Comparison of ENCODE assay signal across 10 cellular contexts in genomic region chr17:10827898-10828552, GRCh38. TPM values are rescaled to one million over a fixed set of nuclear protein-coding genes. Genes with fewer than 3 reads are reported as not detected.
"Had no signal": no experiment of that assay in that cellular context is flagged by ENCODE, and none has a peak within 500 bp of the region (broad histone marks: within the 10 kb centered on the region; RNA-seq: fewer than 3 reads in every experiment).

No MANE protein-coding gene starts in this region.

- DNase-seq: H9, HCEC 1CT, KBM-7 had no signal

- H3K4me3 ChIP-seq: GM23338 had no signal

- H3K27ac ChIP-seq: HL-60 had no signal

- FAIRE-seq: H1, H54, HepG2 had no signal

- ATAC-seq: HepG2 had no signal

RNA-seq across cellular contexts. Expression of gene PIRT, which starts 9.9 kb away (rescaled TPM):
- total RNA-seq: GM23338, H1, H9, HepG2, HT1080 had no signal
- polyA plus RNA-seq: GM23338, HepG2, IgD-negative memory B cell had no signal

RNA-seq across cellular contexts. Expression of gene TMEM238L, which starts 24.1 kb away (rescaled TPM):
- total RNA-seq: GM23338, H1, H9, HepG2, HT1080 had no signal
- polyA plus RNA-seq: GM23338, H1, HepG2, IgD-negative memory B cell had no signal
